34 cellular contexts compared by ENCODE assay signal in genomic region chr2:12404497-12404896, GRCh38.
"Had no signal": no experiment of that assay in that cellular context is flagged by ENCODE, and none has a peak within 500 bp of the region (broad histone marks: within the 10 kb centered on the region; RNA-seq: fewer than 3 reads in every experiment).

No MANE protein-coding gene starts in this region.

- H3K4me3 ChIP-seq: adrenal gland, ascending aorta, coronary artery, dorsolateral prefrontal cortex, heart left ventricle had no signal

- H3K4me1 Mint-ChIP-seq: activated CD8-positive, alpha-beta memory T cell treated with anti-CD3 and anti-CD28 coated beads, Interleukin-2, amount 10 ng/mL, durations not matched to agents 7 days and 5 days; activated naive CD8-positive, alpha-beta T cell treated with anti-CD3 and anti-CD28 coated beads for 36 hours; activated naive CD8-positive, alpha-beta T cell treated with anti-CD3 and anti-CD28 coated beads, Interleukin-2, amount 50 U/mL, for 24 hours; central memory CD8-positive, alpha-beta T cell; endodermal cell had no signal

- H3K4me3 Mint-ChIP-seq: activated B cell treated with CpG ODN at 0.5 μM for 24 hours; activated CD4-positive, alpha-beta memory T cell treated with anti-CD3 and anti-CD28 coated beads for 36 hours; activated CD8-positive, alpha-beta memory T cell treated with anti-CD3 and anti-CD28 coated beads, Interleukin-2, amount 10 ng/mL, durations not matched to agents 7 days and 5 days; activated CD8-positive, alpha-beta T cell treated with anti-CD3 and anti-CD28 coated beads, Interleukin-2, amount 10 ng/mL, durations not matched to agents 7 days and 5 days; activated naive CD4-positive, alpha-beta T cell treated with anti-CD3 and anti-CD28 coated beads for 36 hours; activated naive CD4-positive, alpha-beta T cell treated with anti-CD3 and anti-CD28 coated beads, Interleukin-2, amount 50 U/mL, for 24 hours; activated naive CD8-positive, alpha-beta T cell treated with anti-CD3 and anti-CD28 coated beads for 36 hours; activated naive CD8-positive, alpha-beta T cell treated with anti-CD3 and anti-CD28 coated beads, Interleukin-2, amount 50 U/mL, for 24 hours; activated T-helper 1 cell treated with anti-CD3 and anti-CD28 coated beads, Interleukin-12 subunit alpha, Interleukin-12 subunit beta, Interleukin-2, Interleukin-4 antibody, amounts not matched to agents 30 ng/mL and 10 ng/mL and 1 ng/mL, durations not matched to agents 14 hours and 24 hours and 36 hours; central memory CD8-positive, alpha-beta T cell; dendritic cell treated with granulocyte-macrophage colony-stimulating factor and Interleukin-4, amounts not matched to agents 40 ng/mL and 50 ng/mL, for 4 days; endodermal cell; T-helper 17 cell; T-helper 2 cell treated with Interferon-gamma antibody and Interleukin-4, amounts not matched to agents 5 μg/mL and 100 μg/mL, for 36 hours had no signal

- H3K27ac Mint-ChIP-seq: activated B cell treated with CpG ODN at 0.5 μM for 24 hours; activated CD4-positive, alpha-beta memory T cell treated with anti-CD3 and anti-CD28 coated beads for 36 hours; activated CD8-positive, alpha-beta memory T cell treated with anti-CD3 and anti-CD28 coated beads, Interleukin-2, amount 10 ng/mL, durations not matched to agents 7 days and 5 days; activated CD8-positive, alpha-beta T cell treated with anti-CD3 and anti-CD28 coated beads, Interleukin-2, amount 10 ng/mL, durations not matched to agents 7 days and 5 days; activated naive CD4-positive, alpha-beta T cell treated with anti-CD3 and anti-CD28 coated beads for 36 hours; activated naive CD8-positive, alpha-beta T cell treated with anti-CD3 and anti-CD28 coated beads for 36 hours; activated naive CD8-positive, alpha-beta T cell treated with anti-CD3 and anti-CD28 coated beads, Interleukin-2, amount 50 U/mL, for 24 hours; activated T-helper 1 cell treated with anti-CD3 and anti-CD28 coated beads, Interleukin-12 subunit alpha, Interleukin-12 subunit beta, Interleukin-2, Interleukin-4 antibody, amounts not matched to agents 30 ng/mL and 10 ng/mL and 1 ng/mL, durations not matched to agents 14 hours and 24 hours and 36 hours; activated T-helper 2 cell treated with anti-CD3 and anti-CD28 coated beads, Interferon-gamma antibody, Interleukin-2, Interleukin-4, amounts not matched to agents 10 μg/mL and 5 μg/mL and 100 μg/mL, durations not matched to agents 14 hours and 24 hours and 36 hours; dendritic cell treated with granulocyte-macrophage colony-stimulating factor and Interleukin-4, amounts not matched to agents 40 ng/mL and 50 ng/mL, for 4 days; endodermal cell; T-helper 17 cell; T-helper 2 cell treated with Interferon-gamma antibody and Interleukin-4, amounts not matched to agents 5 μg/mL and 100 μg/mL, for 36 hours had no signal

- ATAC-seq: activated CD4-positive, CD25-positive, alpha-beta regulatory T cell treated with anti-CD3 and anti-CD28 coated beads, Interleukin-2, amount 50 U/mL, for 24 hours; activated CD8-positive, alpha-beta memory T cell treated with anti-CD3 and anti-CD28 coated beads, Interleukin-2, amount 10 ng/mL, durations not matched to agents 7 days and 5 days; activated CD8-positive, alpha-beta T cell treated with anti-CD3 and anti-CD28 coated beads, Interleukin-2, amount 10 ng/mL, durations not matched to agents 7 days and 5 days; activated naive CD8-positive, alpha-beta T cell treated with anti-CD3 and anti-CD28 coated beads, Interleukin-2, amount 50 U/mL, for 24 hours; esophagus mucosa; heart left ventricle; T-helper 17 cell had no signal

- H3K27me3 Mint-ChIP-seq: activated B cell treated with CpG ODN at 0.5 μM for 24 hours; activated naive CD4-positive, alpha-beta T cell treated with anti-CD3 and anti-CD28 coated beads, Interleukin-2, amount 50 U/mL, for 24 hours; activated naive CD8-positive, alpha-beta T cell treated with anti-CD3 and anti-CD28 coated beads for 36 hours had no signal

- H3K4me1 ChIP-seq: adrenal gland, ascending aorta, heart left ventricle had no signal

- H3K9me3 Mint-ChIP-seq: activated naive CD4-positive, alpha-beta T cell treated with anti-CD3 and anti-CD28 coated beads, Interleukin-2, amount 50 U/mL, for 24 hours; central memory CD8-positive, alpha-beta T cell had no signal

- H3K27me3 ChIP-seq: adrenal gland, ascending aorta, brain microvascular endothelial cell, heart left ventricle had no signal

- H3K27ac ChIP-seq: adrenal gland, ascending aorta, brain microvascular endothelial cell, coronary artery, dorsolateral prefrontal cortex, heart left ventricle, WERI-Rb-1 had no signal

- H3K36me3 Mint-ChIP-seq: activated naive CD4-positive, alpha-beta T cell treated with anti-CD3 and anti-CD28 coated beads, Interleukin-2, amount 50 U/mL, for 24 hours; activated naive CD8-positive, alpha-beta T cell treated with anti-CD3 and anti-CD28 coated beads for 36 hours had no signal

- H3K9me3 ChIP-seq: adrenal gland, ascending aorta, heart left ventricle had no signal

- DNase-seq: activated B cell treated with CpG ODN at 0.5 μM for 24 hours; activated CD4-positive, alpha-beta memory T cell treated with anti-CD3 and anti-CD28 coated beads for 36 hours; activated CD4-positive, alpha-beta T cell treated with anti-CD3 and anti-CD28 coated beads for 48 hours; activated CD4-positive, alpha-beta T cell treated with anti-CD3 and anti-CD28 coated beads, Interleukin-2, amount 50 U/mL, for 1 hour; activated CD8-positive, alpha-beta memory T cell treated with anti-CD3 and anti-CD28 coated beads, Interleukin-2, amount 10 ng/mL, durations not matched to agents 7 days and 5 days; activated CD8-positive, alpha-beta memory T cell treated with anti-CD3 and anti-CD28 coated beads, Interleukin-2, amount 50 U/mL, for 4 hours; activated CD8-positive, alpha-beta T cell treated with anti-CD3 and anti-CD28 coated beads, Interleukin-2, amount 10 ng/mL, durations not matched to agents 7 days and 5 days; activated effector memory CD4-positive, alpha-beta T cell treated with anti-CD3 and anti-CD28 coated beads, Interleukin-2, amount 50 U/mL, for 16 hours; activated naive CD4-positive, alpha-beta T cell treated with anti-CD3 and anti-CD28 coated beads for 36 hours; activated naive CD8-positive, alpha-beta T cell treated with anti-CD3 and anti-CD28 coated beads for 36 hours; activated naive CD8-positive, alpha-beta T cell treated with anti-CD3 and anti-CD28 coated beads, Interleukin-2, amount 50 U/mL, for 24 hours; activated T-cell treated with anti-CD3 and anti-CD28 coated beads, Interleukin-2, amount 50 U/mL, for 1 hour; activated T-cell treated with anti-CD3 and anti-CD28 coated beads, Interleukin-2, amount 50 U/mL, for 48 hours; adrenal gland; brain microvascular endothelial cell; dorsolateral prefrontal cortex; effector memory CD4-positive, alpha-beta T cell; endodermal cell; foreskin fibroblast; glutamatergic neuron; heart left ventricle; T-helper 17 cell; T1000; WERI-Rb-1 had no signal

- H3K36me3 ChIP-seq: adrenal gland, ascending aorta, brain microvascular endothelial cell, heart left ventricle, WERI-Rb-1 had no signal
